In genomic region chr9:77111408-77111807, GRCh38 we compare ENCODE assay signal across 10 cellular contexts.
ATAC-seq and TF ChIP-seq lines count a peak whose summit lies in the region.
"Had no signal": no experiment of that assay in that cellular context is flagged by ENCODE, and none has a peak within 500 bp of the region (broad histone marks: within the 10 kb centered on the region; RNA-seq: fewer than 3 reads in every experiment).

No MANE protein-coding gene starts in this region.

- no peak overlapping the region for H3K4me3 ChIP-seq in HEK293 (ENCODE audit: low read depth, low read length)
- H3K4me3 ChIP-seq: A549; BLaER1; BLaER1 treated with 17β-estradiol and CSF1 and Interleukin-3, amounts not matched to agents 10 nM and 100 nM had no signal

- no peaks in the 10 kb centered on the region for H3K4me1 ChIP-seq in HEK293 (ENCODE audit: control insufficient read depth, insufficient read depth, low read length)
- H3K4me1 ChIP-seq: A549; BE2C; BLaER1; BLaER1 treated with 17β-estradiol and CSF1 and Interleukin-3, amounts not matched to agents 10 nM and 100 nM; Caco-2 had no signal

- POLR2A ChIA-PET in HEK293 (lab: Yijun Ruan, JAX): no interaction called here

- TF ChIP-seq CTCF in HEK293 (tag by site-specific recombination; IDR thresholded peaks at IDR 0.05): no peak

- no peak for ATAC-seq in HG02798 (IDR thresholded peaks at IDR 0.05; ENCODE audit: poor library complexity, unreplicated experiment)
- ATAC-seq: A549; CD8-positive, alpha-beta T cell had no signal

- H3K9me3 ChIP-seq in HEK293 (ENCODE audit: control insufficient read depth, insufficient read depth, low read depth, low read length): no peaks in the 10 kb centered on the region
- H3K9me3 ChIP-seq: A549; BE2C; BLaER1; BLaER1 treated with 17β-estradiol and CSF1 and Interleukin-3, amounts not matched to agents 10 nM and 100 nM; Caco-2 had no signal

- CTCF ChIA-PET in HEK293 (lab: Yijun Ruan, JAX): no interaction called here

- no peak overlapping the region for H3K27ac ChIP-seq in HEK293 (ENCODE audit: extremely low read depth, low read depth, low read length)
- H3K27ac ChIP-seq: 22Rv1; A549; BLaER1; BLaER1 treated with 17β-estradiol and CSF1 and Interleukin-3, amounts not matched to agents 10 nM and 100 nM; C4-2B had no signal

- H3K36me3 ChIP-seq in HEK293 (ENCODE audit: control insufficient read depth in 2 of 2, insufficient read depth in 1 of 2, low read length in 2 of 2): no peaks in the 10 kb centered on the region
- H3K36me3 ChIP-seq: BE2C; BLaER1; BLaER1 treated with 17β-estradiol and CSF1 and Interleukin-3, amounts not matched to agents 10 nM and 100 nM had no signal

TF ChIP-seq in HEK293, 187 proteins besides CTCF, POLR2A, EP300 and RAD21:
- no peak for TF ChIP-seq KLF9 (tag by site-specific recombination; IDR thresholded peaks at IDR 0.05; ENCODE audit: low read depth)
- peak; percentile 93 for TF ChIP-seq ZNF530 (tag by site-specific recombination; IDR thresholded peaks at IDR 0.05; ENCODE audit: low read depth)
- no peak for TF ChIP-seq ZNF791 (tag by site-specific recombination; IDR thresholded peaks at IDR 0.05)
